17 cellular contexts compared by ENCODE assay signal in genomic region chr10:4195214-4195613, GRCh38.
DNase-seq lines count a peak whose midpoint lies in the region; ATAC-seq, FAIRE-seq and TF ChIP-seq lines count a peak whose summit lies in the region.
"Had no signal": no experiment of that assay in that cellular context is flagged by ENCODE, and none has a peak within 500 bp of the region (broad histone marks: within the 10 kb centered on the region; RNA-seq: fewer than 3 reads in every experiment).

No MANE protein-coding gene starts in this region.

- no peaks in the 10 kb centered on the region for H3K4me1 ChIP-seq in K562 (replicated peaks in 1 of 2; ENCODE audit: control insufficient read depth in 2 of 2, insufficient read depth in 2 of 2, low read length in 2 of 2)

- in situ Hi-C loops in K562 (cut with MboI): no loop called here

- ATAC-seq in K562 (no peak), HG02840 (IDR thresholded peaks at IDR 0.05; ENCODE audit: low FRiP score, unreplicated experiment) (no peak), HG03442 (IDR thresholded peaks at IDR 0.05; ENCODE audit: unreplicated experiment) (no peak)
- ATAC-seq: activated naive CD8-positive, alpha-beta T cell treated with anti-CD3 and anti-CD28 coated beads, Interleukin-2, amount 50 U/mL, for 24 hours; upper lobe of right lung had no signal

- H3K4me2 ChIP-seq in K562 (ENCODE audit: insufficient read depth, low read length): no peak overlapping the region

- intact Hi-C loops in K562 (cut with micrococcal nuclease): loop anchor here (10.0 kb wide), 1 partner anchor 460 kb away; no protein-coding TSS in a partner anchor

- DNase-seq in AG10803 (ENCODE audit: low read depth) (peak; percentile 19), HS-5 (ENCODE audit: low read depth) (peak; percentile 11), K562 (ENCODE audit: extremely low read depth in 1 of 4, low spot score in 3 of 4) (peak in 1 of 4 experiments; percentile 7), kidney tubule cell (ENCODE audit: low spot score) (peak; percentile 85), amniotic stem cell (lab: John Stamatoyannopoulos, UW) (no peak)
- DNase-seq in activated CD4-positive, alpha-beta T cell treated with anti-CD3 and anti-CD28 coated beads, Interleukin-2, amount 50 U/mL, for 48 hours: no peak
- DNase-seq: activated CD4-positive, alpha-beta memory T cell treated with anti-CD3 and anti-CD28 coated beads, Interleukin-2, amount 10 ng/mL, durations not matched to agents 7 days and 5 days; activated naive CD8-positive, alpha-beta T cell treated with anti-CD3 and anti-CD28 coated beads, Interleukin-2, amount 50 U/mL, for 24 hours; AML-193; DMS 273 treated with DMSO at 0.1 percent for 48 hours; NCI-H1930; NCI-H510A; ovary; upper lobe of right lung had no signal

- no peak for TF ChIP-seq RAD21 in K562 (CRISPR knock-in tag; conservative IDR thresholded peaks at IDR 0.05 in 1 of 2, IDR thresholded peaks at IDR 0.05 in 1 of 2)

- H3K36me3 ChIP-seq in K562 (ENCODE audit: control insufficient read depth, insufficient read depth, low read length): no peaks in the 10 kb centered on the region
- H3K36me3 ChIP-seq: ovary, upper lobe of right lung had no signal

- H3K9me3 ChIP-seq in K562 (replicated peaks; ENCODE audit: control insufficient read depth, insufficient read depth, low read depth, low read length): no peaks in the 10 kb centered on the region
- H3K9me3 ChIP-seq: ovary, upper lobe of right lung had no signal

- no peak for TF ChIP-seq EP300 in K562 (IDR thresholded peaks at IDR 0.05; ENCODE audit: low read length)

- no peak for TF ChIP-seq CTCF in AG10803 (conservative IDR thresholded peaks at IDR 0.05; ENCODE audit: low read length)
- TF ChIP-seq CTCF in K562 (IDR thresholded peaks at IDR 0.05 in 2 of 3, conservative IDR thresholded peaks at IDR 0.05 in 1 of 3; ENCODE audit: insufficient read depth in 2 of 3, low read depth in 1 of 3, low read length in 3 of 3): no peak

- no peak overlapping the region for H3K9ac ChIP-seq in K562 (ENCODE audit: insufficient read depth in 1 of 2, low read depth in 2 of 2, low read length in 2 of 2)

- no peak overlapping the region for H2AFZ ChIP-seq in K562 (ENCODE audit: low read depth, low read length)

- peaks cover 2 to 24% of the 10 kb centered on the region in 2 experiments; a peak in 3 of 5 replicates for H3K27me3 ChIP-seq in K562 (ENCODE audit: control insufficient read depth in 2 of 2, insufficient read depth in 2 of 2, low read length in 2 of 2)
- H3K27me3 ChIP-seq: ovary, upper lobe of right lung had no signal

- CTCF ChIA-PET in K562 (lab: Yijun Ruan, JAX; ENCODE audit: low intra/inter-chr PET ratio): no interaction called here

- H3K9me1 ChIP-seq in K562 (ENCODE audit: control insufficient read depth, insufficient read depth, low read length): no peaks in the 10 kb centered on the region

- FAIRE-seq in K562 (lab: Jason Lieb, UNC): no peak
- FAIRE-seq: islet of Langerhans had no signal

- 1% methylated on average over 8 of the region's 14 CpGs for WGBS in K562 (ENCODE audit: insufficient coverage, low coverage, missing lambda C conversion rate)

- POLR2A ChIA-PET in K562 (lab: Yijun Ruan, JAX): interaction anchor here (0.6 kb wide), 1 partner anchor 431 kb away, joined by 3 read pairs; no protein-coding TSS in a partner anchor

- H3K79me2 ChIP-seq in K562 (ENCODE audit: control insufficient read depth, insufficient read depth, low read length): no peaks in the 10 kb centered on the region

- no peak for TF ChIP-seq POLR2A in K562 (conservative IDR thresholded peaks at IDR 0.05)

- H3K4me3 ChIP-seq in AG10803 (ENCODE audit: low read length) (no peak overlapping the region), K562 (no peak overlapping the region)
- H3K4me3 ChIP-seq: ovary, upper lobe of right lung had no signal

- BruUV-seq in K562 (replicated peaks; lab: Mats Ljungman, UMichigan): no TSS peak

- no peaks in the 10 kb centered on the region for H4K20me1 ChIP-seq in K562 (replicated peaks; ENCODE audit: control insufficient read depth, insufficient read depth, low read length)

- H3K27ac ChIP-seq in K562 (ENCODE audit: extremely low read depth, low read depth, low read length): no peak overlapping the region
- H3K27ac ChIP-seq: ovary, upper lobe of right lung had no signal

TF ChIP-seq in K562, 482 proteins besides CTCF, POLR2A, EP300 and RAD21:
- peak; percentile 77 for TF ChIP-seq JUN (IDR thresholded peaks at IDR 0.05; ENCODE audit: borderline replicate concordance, low read depth, low read length)
- TF ChIP-seq JUN (CRISPR knock-in tag; IDR thresholded peaks at IDR 0.05; ENCODE audit: borderline replicate concordance): no peak
- TF ChIP-seq ELF4 (CRISPR knock-in tag; IDR thresholded peaks at IDR 0.05): no peak
- TF ChIP-seq ETV6 (IDR thresholded peaks at IDR 0.05; ENCODE audit: borderline replicate concordance in 1 of 2, low read depth in 2 of 2, low read length in 1 of 2): no peak
- TF ChIP-seq ETV6 (CRISPR knock-in tag; IDR thresholded peaks at IDR 0.05; ENCODE audit: borderline replicate concordance): no peak
- peak; percentile 54; the same call in 1 of the 2 replicates for TF ChIP-seq CTBP1 (IDR thresholded peaks at IDR 0.05; ENCODE audit: borderline replicate concordance)
- peak in 1 of 2 experiments; percentile 71; a peak in 1 of 4 replicates for TF ChIP-seq RCOR1 (IDR thresholded peaks at IDR 0.05; ENCODE audit: borderline replicate concordance in 1 of 2, low read depth in 2 of 2, low read length in 2 of 2)
- TF ChIP-seq ZNF134 (CRISPR knock-in tag; conservative IDR thresholded peaks at IDR 0.05): no peak
- no peak for TF ChIP-seq FOXJ3 (CRISPR knock-in tag; IDR thresholded peaks at IDR 0.05)
- peak; percentile 67; the same call in 1 of the 2 replicates for TF ChIP-seq JUND (IDR thresholded peaks at IDR 0.05; ENCODE audit: borderline replicate concordance, low read depth, low read length)
- peak; percentile 22; the same call in 1 of the 3 replicates for TF ChIP-seq JUND (tag; IDR thresholded peaks at IDR 0.05; ENCODE audit: borderline replicate concordance, low read depth, low read length)
- TF ChIP-seq SP2 (IDR thresholded peaks at IDR 0.05; ENCODE audit: extremely low read depth, low read depth, low read length, poor library complexity, severe bottlenecking): no peak
- peak; percentile 70 for TF ChIP-seq FOSL1 (tag; conservative IDR thresholded peaks at IDR 0.05)
- TF ChIP-seq ATF3 (IDR thresholded peaks at IDR 0.05): peak; percentile 85
- no peak for TF ChIP-seq ATF3 (CRISPR knock-in tag; conservative IDR thresholded peaks at IDR 0.05)

Comparison
In these comparisons a context has a peak if more than half of its experiments do, and no peak if none do; other contexts are left out.
1. DNase-seq: peak in AG10803 (single experiment), HS-5 (single experiment) and kidney tubule cell (single experiment); none in amniotic stem cell (single experiment) and activated CD4-positive, alpha-beta T cell treated with anti-CD3 and anti-CD28 coated beads, Interleukin-2, amount 50 U/mL, for 48 hours (0 of 2).